In genomic region chr19:10695401-10696398, GRCh38 we compare ENCODE assay signal across 8 cellular contexts. TPM values are rescaled to one million over a fixed set of nuclear protein-coding genes. Genes with fewer than 3 reads are reported as not detected.
DNase-seq lines count a peak whose midpoint lies in the region; ATAC-seq and TF ChIP-seq lines count a peak whose summit lies in the region.

No MANE protein-coding gene starts in this region.

- CTCF ChIA-PET in activated B cell treated with CpG ODN at 0.5 μM for 24 hours (lab: Charles Lee) (interaction anchor here (1.5 kb wide), 1 partner anchor 114 kb away, joined by 4 read pairs; no protein-coding TSS in a partner anchor), mammary epithelial cell (lab: Charles Lee; ENCODE audit: low non-redundant PET) (no interaction called here)

- ATAC-seq in HG03045 (IDR thresholded peaks at IDR 0.05; ENCODE audit: unreplicated experiment) (peak; percentile 75), activated B cell treated with CpG ODN at 0.5 μM for 24 hours (ENCODE audit: low read depth) (peak; percentile 98), HG02588 (IDR thresholded peaks at IDR 0.05; ENCODE audit: unreplicated experiment) (no peak)

- peak overlapping the region; percentile 52 for H3K4me2 ChIP-seq in mammary epithelial cell (ENCODE audit: insufficient read depth, low read depth, low read length)

- peaks cover 20% of the 10 kb centered on the region for H3K36me3 Mint-ChIP-seq in activated B cell treated with CpG ODN at 0.5 μM for 24 hours (ENCODE audit: low read depth)

- WGBS in mammary epithelial cell (ENCODE audit: low coverage, missing lambda C conversion rate), result 17% methylated on average over 30 of the region's 59 CpGs
- 9 to 13% (median 10%) methylated on average over 56 to 59 of the region's 59 CpGs for WGBS in spleen, 5 donors

- BruUV-seq in mammary epithelial cell (replicated peaks; lab: Mats Ljungman, UMichigan), result no TSS peak

- no peaks in the 10 kb centered on the region for H4K20me1 ChIP-seq in mammary epithelial cell (ENCODE audit: insufficient read depth, low read length)

- POLR2A ChIA-PET in activated B cell treated with CpG ODN at 0.5 μM for 24 hours (lab: Charles Lee), result interaction anchor here (0.5 to 1.4 kb wide), 8 partner anchors 19 to 1903 kb away, joined by 3 to 9 read pairs (median 4); partner anchors contain the start of gene ATG4D

- H3K9me3 ChIP-seq in mammary epithelial cell (replicated peaks; ENCODE audit: insufficient read depth, low read length), result no peaks in the 10 kb centered on the region
- H3K9me3 ChIP-seq in spleen, result no peaks in the 10 kb centered on the region

- H3K4me3 Mint-ChIP-seq in activated B cell treated with CpG ODN at 0.5 μM for 24 hours, result peak overlapping the region; percentile 76

- H3K9ac ChIP-seq in mammary epithelial cell (ENCODE audit: insufficient read depth, low read length), result no peak overlapping the region

- DNase-seq in GM03348 (ENCODE audit: low spot score) (peak; percentile 98), NCI-H2227 (lab: John Stamatoyannopoulos, UW; ENCODE audit: unreplicated experiment) (peak; percentile 97), activated B cell treated with CpG ODN at 0.5 μM for 24 hours (peak; percentile 79), mammary epithelial cell (peak; percentile 93), iPS-NIHi11 (ENCODE audit: low spot score) (peak; percentile 96), spleen (peak; percentile 97)

- H3K27ac Mint-ChIP-seq in activated B cell treated with CpG ODN at 0.5 μM for 24 hours, result peak overlapping the region; percentile 26

- H3K4me1 ChIP-seq in mammary epithelial cell (ENCODE audit: insufficient read depth, low read length), result no peaks in the 10 kb centered on the region
- peaks cover 10 to 31% (median 17%) of the 10 kb centered on the region in 6 donors for H3K4me1 ChIP-seq in spleen

- TF ChIP-seq POLR2A in spleen (IDR thresholded peaks at IDR 0.05), result no peak

- peaks cover 17% of the 10 kb centered on the region for H3K4me1 Mint-ChIP-seq in activated B cell treated with CpG ODN at 0.5 μM for 24 hours

- dilution Hi-C loops in mammary epithelial cell (cut with HindIII; ENCODE audit: low sequenced_read_pairs), result loop anchor here (5.0 kb wide), 2 partner anchors 48 to 62 kb away; no protein-coding TSS in a partner anchor

- in situ Hi-C loops in mammary epithelial cell (cut with MboI; ENCODE audit: low sequenced_read_pairs in 2 of 2), result no loop called here

- H3K79me2 ChIP-seq in mammary epithelial cell (ENCODE audit: insufficient read depth, low read length), result no peaks in the 10 kb centered on the region

- no peaks in the 10 kb centered on the region for H3K9me3 Mint-ChIP-seq in activated B cell treated with CpG ODN at 0.5 μM for 24 hours

- H3K36me3 ChIP-seq in mammary epithelial cell (ENCODE audit: insufficient read depth, low read length), result peaks cover 9% of the 10 kb centered on the region
- H3K36me3 ChIP-seq in spleen, result peaks cover 0 to 22% (median 20%) of the 10 kb centered on the region in 6 donors

- peaks cover 5% of the 10 kb centered on the region for H3K27me3 Mint-ChIP-seq in activated B cell treated with CpG ODN at 0.5 μM for 24 hours

- no peak overlapping the region for H3K4me3 ChIP-seq in mammary epithelial cell (replicated peaks in 1 of 3; ENCODE audit: insufficient read depth in 1 of 3, low read depth in 2 of 3, low read length in 3 of 3)
- H3K4me3 ChIP-seq in spleen, result peak overlapping the region in 6 of 8 donors; percentile 17 to 60 (median 23)

- H3K27ac ChIP-seq in mammary epithelial cell (ENCODE audit: insufficient read depth, low read depth, low read length), result no peak overlapping the region
- no peak overlapping the region for H3K27ac ChIP-seq in spleen

- intact Hi-C loops in activated B cell treated with CpG ODN at 0.5 μM for 24 hours (cut with micrococcal nuclease) (loop anchor here (1.0 to 5.0 kb wide), 5 partner anchors 42 to 292 kb away; partner anchors contain the start of genes CDC37, CDKN2D and KRI1), mammary epithelial cell (cut with micrococcal nuclease) (loop anchor here (1.0 kb wide), 1 partner anchor 40 kb away; no protein-coding TSS in a partner anchor), spleen (cut with DNase I; ENCODE audit: low total_unique reads) (loop anchor here (5.0 kb wide), 1 partner anchor 113 kb away; no protein-coding TSS in a partner anchor)

- H3K27me3 ChIP-seq in mammary epithelial cell (ENCODE audit: insufficient read depth, low read length) (no peaks in the 10 kb centered on the region), spleen (replicated peaks in 1 of 7) (no peaks in the 10 kb centered on the region)

- no peak overlapping the region for H2AFZ ChIP-seq in mammary epithelial cell (ENCODE audit: low read depth, low read length)

- TF ChIP-seq CTCF in activated B cell treated with CpG ODN at 0.5 μM for 24 hours (IDR thresholded peaks at IDR 0.05), result no peak
- no peak for TF ChIP-seq CTCF in mammary epithelial cell (conservative IDR thresholded peaks at IDR 0.05 in 1 of 2, IDR thresholded peaks at IDR 0.05 in 1 of 2; ENCODE audit: extremely low read depth in 1 of 2, insufficient read depth in 1 of 2, low read depth in 1 of 2, low read length in 2 of 2)
- peak in 1 of 11 experiments; percentile 18 for TF ChIP-seq CTCF in spleen (IDR thresholded peaks at IDR 0.05 in 8 of 11, conservative IDR thresholded peaks at IDR 0.05 in 3 of 11)

RNA-seq across cellular contexts. Expression of gene QTRT1, which starts 5.5 kb away (rescaled TPM):
- total RNA-seq in activated B cell treated with CpG ODN at 0.5 μM for 24 hours, result 69.4 and 74.9 TPM in 2 replicates
- total RNA-seq in mammary epithelial cell, result 10 to 100 TPM; 22.2 to 42.7 TPM
- 35.4 TPM for polyA plus RNA-seq in mammary epithelial cell
- polyA minus RNA-seq in mammary epithelial cell, result 5.5 TPM
- total RNA-seq in spleen, result 10 to 100 TPM; 20.6 to 49.4 (median 33.6) TPM
- 100 to 1,000 TPM in 2 of 3 donors, 10 to 100 TPM in 1; 65.3 to 114 (median 111) TPM for polyA plus RNA-seq in spleen

RNA-seq across cellular contexts. Expression of gene DNM2, which starts 22.2 kb away (rescaled TPM):
- 220 and 257 TPM in 2 replicates for total RNA-seq in activated B cell treated with CpG ODN at 0.5 μM for 24 hours
- total RNA-seq in mammary epithelial cell, result 100 to 1,000 TPM in 1 of 2 donors, 10 to 100 TPM in 1; 95.9 to 125 TPM
- 60.2 TPM for polyA plus RNA-seq in mammary epithelial cell
- 219 TPM for polyA minus RNA-seq in mammary epithelial cell
- 100 to 1,000 TPM; 175 to 298 (median 197) TPM for total RNA-seq in spleen
- polyA plus RNA-seq in spleen, result 100 to 1,000 TPM in 1 of 3 donors, 10 to 100 TPM in 2; 57.1 to 104 (median 89.0) TPM

RNA-seq across cellular contexts. Expression of gene ILF3, which starts 41.6 kb away (rescaled TPM):
- total RNA-seq in activated B cell treated with CpG ODN at 0.5 μM for 24 hours (373 and 399 TPM in 2 replicates), mammary epithelial cell (100 to 1,000 TPM in 1 of 2 donors, 10 to 100 TPM in 1; 75.5 to 252 TPM), spleen (100 to 1,000 TPM; 150 to 264 (median 221) TPM)
- polyA plus RNA-seq in mammary epithelial cell (139 TPM), spleen (100 to 1,000 TPM in 2 of 3 donors, 10 to 100 TPM in 1; 82.9 to 152 (median 143) TPM)
- 177 TPM for polyA minus RNA-seq in mammary epithelial cell

Comparison
In these comparisons a context has a peak if more than half of its experiments do, and no peak if none do; other contexts are left out.
1. H3K4me3 ChIP-seq: peak in spleen (6 of 8); none in mammary epithelial cell (0 of 3).
2. Peak in every context shown above with its lines, with median percentiles within 50 percentile points of each other: DNase-seq.